Comparison of ENCODE assay signal across 23 cellular contexts in genomic region chr11:50030193-50030592, GRCh38. TPM values are rescaled to one million over a fixed set of nuclear protein-coding genes. Genes with fewer than 3 reads are reported as not detected.
"Had no signal": no experiment of that assay in that cellular context is flagged by ENCODE, and none has a peak within 500 bp of the region (broad histone marks: within the 10 kb centered on the region; RNA-seq: fewer than 3 reads in every experiment).

No MANE protein-coding gene starts in this region.

- H3K9me3 ChIP-seq: SJSA1, SK-N-SH had no signal

- H3K27ac ChIP-seq: HL-60, KMS-11, SJSA1 had no signal

- H3K4me3 ChIP-seq: K562, SJSA1 had no signal

- H3K27me3 ChIP-seq: SJSA1 had no signal

- DNase-seq: Kasumi-1, MM.1S, NCI-H1092 treated with DMSO at 0.1 percent for 48 hours, NCI-H1436, NCI-H187, NCI-H2029, NCI-H2081 treated with DMSO at 0.1 percent for 48 hours, NCI-H2171, NCI-H226, NCI-H446, NCI-H510A, NCI-H524 treated with DMSO at 0.1 percent for 48 hours, NCI-H69, NCI-H774, RPMI8226, SIG-M5, SK-N-SH had no signal

- H3K4me1 ChIP-seq: SJSA1 had no signal

- H3K36me3 ChIP-seq: SJSA1 had no signal

- ATAC-seq: K562 had no signal

RNA-seq across cellular contexts. Expression of gene OR4C45, which starts 2.5 kb away (rescaled TPM):
- total RNA-seq: K562, M059J, SJSA1 had no signal
- polyA plus RNA-seq: IgD-negative memory B cell, K562, SK-N-SH had no signal

RNA-seq across cellular contexts. Expression of gene OR4C12, which starts 47.9 kb away (rescaled TPM):
- total RNA-seq: K562, M059J, SJSA1 had no signal
- polyA plus RNA-seq: IgD-negative memory B cell, K562, SK-N-SH had no signal
